In genomic region chr2:223959688-223960087, GRCh38 we compare ENCODE assay signal across 9 cellular contexts. TPM values are rescaled to one million over a fixed set of nuclear protein-coding genes. Genes with fewer than 3 reads are reported as not detected.
DNase-seq lines count a peak whose midpoint lies in the region; ATAC-seq and TF ChIP-seq lines count a peak whose summit lies in the region.
"Had no signal": no experiment of that assay in that cellular context is flagged by ENCODE, and none has a peak within 500 bp of the region (broad histone marks: within the 10 kb centered on the region; RNA-seq: fewer than 3 reads in every experiment).

No MANE protein-coding gene starts in this region.

- H3K4me1 Mint-ChIP-seq in activated naive CD4-positive, alpha-beta T cell treated with anti-CD3 and anti-CD28 coated beads, Interleukin-2, amount 50 U/mL, for 24 hours: peaks cover 75% of the 10 kb centered on the region
- peaks cover 72% of the 10 kb centered on the region for H3K4me1 Mint-ChIP-seq in activated naive CD8-positive, alpha-beta T cell (ENCODE audit: low read depth)
- peaks cover 23% of the 10 kb centered on the region for H3K4me1 Mint-ChIP-seq in Caco-2 (ENCODE audit: low read depth, unreplicated experiment)

- no peak for ATAC-seq in activated naive CD4-positive, alpha-beta T cell treated with anti-CD3 and anti-CD28 coated beads, Interleukin-2, amount 50 U/mL, for 72 hours

- intact Hi-C loops in Caco-2 (cut with micrococcal nuclease; ENCODE audit: unreplicated experiment): loop anchor here (5.0 kb wide), 2 partner anchors 177 to 267 kb away; no protein-coding TSS in a partner anchor

- TF ChIP-seq CTCF in Caco-2 (IDR thresholded peaks at IDR 0.05; ENCODE audit: insufficient read depth in 1 of 2, low read depth in 1 of 2, low read length in 1 of 2, severe bottlenecking in 1 of 2, unreplicated experiment in 1 of 2): no peak

- no peaks in the 10 kb centered on the region for H3K27me3 Mint-ChIP-seq in activated naive CD4-positive, alpha-beta T cell treated with anti-CD3 and anti-CD28 coated beads, Interleukin-2, amount 50 U/mL, for 24 hours
- no peaks in the 10 kb centered on the region for H3K27me3 Mint-ChIP-seq in activated naive CD8-positive, alpha-beta T cell
- H3K27me3 Mint-ChIP-seq in Caco-2 (ENCODE audit: insufficient read depth, unreplicated experiment): no peaks in the 10 kb centered on the region

- no peaks in the 10 kb centered on the region for H3K9me3 ChIP-seq in iPS-20b (ENCODE audit: insufficient read depth, low read depth, low read length)
- H3K9me3 ChIP-seq in thymus (ENCODE audit: control insufficient read depth): no peaks in the 10 kb centered on the region
- H3K9me3 ChIP-seq in Caco-2: no peaks in the 10 kb centered on the region

- H3K36me3 Mint-ChIP-seq in activated naive CD4-positive, alpha-beta T cell treated with anti-CD3 and anti-CD28 coated beads, Interleukin-2, amount 50 U/mL, for 24 hours: peaks cover 11% of the 10 kb centered on the region
- peaks cover 23 to 36% of the 10 kb centered on the region in 2 donors for H3K36me3 Mint-ChIP-seq in activated naive CD4-positive, alpha-beta T cell treated with anti-CD3 and anti-CD28 coated beads, Interleukin-2, amount 50 U/mL, for 72 hours
- peaks cover 6% of the 10 kb centered on the region for H3K36me3 Mint-ChIP-seq in activated naive CD8-positive, alpha-beta T cell
- H3K36me3 Mint-ChIP-seq in Caco-2 (ENCODE audit: insufficient read depth, unreplicated experiment): peaks cover 62% of the 10 kb centered on the region

- peak overlapping the region; percentile 59 for H3K27ac Mint-ChIP-seq in activated naive CD4-positive, alpha-beta T cell treated with anti-CD3 and anti-CD28 coated beads, Interleukin-2, amount 50 U/mL, for 24 hours
- peak overlapping the region in 1 of 2 donors; percentile 65 for H3K27ac Mint-ChIP-seq in activated naive CD4-positive, alpha-beta T cell treated with anti-CD3 and anti-CD28 coated beads, Interleukin-2, amount 50 U/mL, for 72 hours
- peak overlapping the region; percentile 28 for H3K27ac Mint-ChIP-seq in activated naive CD8-positive, alpha-beta T cell
- no peak overlapping the region for H3K27ac Mint-ChIP-seq in Caco-2 (ENCODE audit: unreplicated experiment)

- BruUV-seq in Caco-2 (replicated peaks; lab: Mats Ljungman, UMichigan): no TSS peak

- H3K4me3 Mint-ChIP-seq in activated naive CD4-positive, alpha-beta T cell treated with anti-CD3 and anti-CD28 coated beads, Interleukin-2, amount 50 U/mL, for 24 hours: peak overlapping the region; percentile 85
- peak overlapping the region; percentile 81 for H3K4me3 Mint-ChIP-seq in activated naive CD8-positive, alpha-beta T cell
- no peak overlapping the region for H3K4me3 Mint-ChIP-seq in Caco-2 (ENCODE audit: unreplicated experiment)

- CTCF ChIA-PET in Caco-2 (lab: Charles Lee): no interaction called here

- no peak overlapping the region for H3K9ac ChIP-seq in iPS-20b (ENCODE audit: low read depth, low read length)

- H3K4me3 ChIP-seq in iPS-20b (ENCODE audit: low read length): peak overlapping the region; percentile 47; the same call in 1 of the 2 replicates
- no peak overlapping the region for H3K4me3 ChIP-seq in thymus (ENCODE audit: low read length)
- no peak overlapping the region for H3K4me3 ChIP-seq in Caco-2 (ENCODE audit: low read depth, low read length)

- WGBS in thymus: 72% methylated on average over 5 of the region's 5 CpGs

- H3K9me3 Mint-ChIP-seq in activated naive CD4-positive, alpha-beta T cell treated with anti-CD3 and anti-CD28 coated beads, Interleukin-2, amount 50 U/mL, for 24 hours: no peaks in the 10 kb centered on the region
- no peaks in the 10 kb centered on the region for H3K9me3 Mint-ChIP-seq in activated naive CD4-positive, alpha-beta T cell treated with anti-CD3 and anti-CD28 coated beads, Interleukin-2, amount 50 U/mL, for 72 hours
- no peaks in the 10 kb centered on the region for H3K9me3 Mint-ChIP-seq in activated naive CD8-positive, alpha-beta T cell (ENCODE audit: low read depth)
- H3K9me3 Mint-ChIP-seq in Caco-2 (ENCODE audit: unreplicated experiment): no peaks in the 10 kb centered on the region

- no peak for DNase-seq in activated naive CD4-positive, alpha-beta T cell treated with anti-CD3 and anti-CD28 coated beads, Interleukin-2, amount 50 U/mL, for 72 hours (ENCODE audit: low spot score in 2 of 2)
- DNase-seq in NCI-H526 (lab: John Stamatoyannopoulos, UW) (no peak), Caco-2 (no peak), UCSD-AML1 (lab: John Stamatoyannopoulos, UW; ENCODE audit: unreplicated experiment) (no peak)
- DNase-seq: DMS153 had no signal

- peaks cover 29% of the 10 kb centered on the region for H3K4me1 ChIP-seq in iPS-20b (ENCODE audit: insufficient read depth, low read length)
- H3K4me1 ChIP-seq in thymus (ENCODE audit: control insufficient read depth, insufficient read depth, low read length): peaks cover 14% of the 10 kb centered on the region
- H3K4me1 ChIP-seq in Caco-2: peaks cover 19% of the 10 kb centered on the region

- H3K27ac ChIP-seq in iPS-20b (ENCODE audit: low read length) (no peak overlapping the region), thymus (ENCODE audit: low read depth) (peak overlapping the region; percentile 37)

- H3K27me3 ChIP-seq in iPS-20b (ENCODE audit: insufficient read depth, low read length): no peaks in the 10 kb centered on the region
- H3K27me3 ChIP-seq in thymus (ENCODE audit: control insufficient read depth, insufficient read depth): no peaks in the 10 kb centered on the region
- no peaks in the 10 kb centered on the region for H3K27me3 ChIP-seq in Caco-2 (replicated peaks; ENCODE audit: control insufficient read depth, insufficient read depth, low read length)

- H3K36me3 ChIP-seq in iPS-20b (ENCODE audit: insufficient read depth, low read depth, low read length) (peaks cover 44% of the 10 kb centered on the region), thymus (ENCODE audit: control insufficient read depth, insufficient read depth) (peaks cover 12% of the 10 kb centered on the region), Caco-2 (ENCODE audit: control insufficient read depth, insufficient read depth, low read length) (0 out of 2 replicates have a peak, but pooled peaks cover 1% of the 10 kb centered on the region)

- POLR2A ChIA-PET in Caco-2 (lab: Charles Lee): no interaction called here

RNA-seq across cellular contexts. Expression of gene MRPL44, which starts 2.4 kb away (rescaled TPM):
- 10 to 100 TPM; 39.5 to 52.2 TPM for total RNA-seq in activated naive CD4-positive, alpha-beta T cell treated with anti-CD3 and anti-CD28 coated beads, Interleukin-2, amount 50 U/mL, for 72 hours
- polyA plus RNA-seq in thymus: 23.7 TPM
- total RNA-seq in Caco-2 (2022): 64.9 and 66.6 TPM in 2 replicates

RNA-seq across cellular contexts. Expression of gene WDFY1, which starts 14.6 kb away (rescaled TPM):
- 10 to 100 TPM; 22.5 to 49.2 TPM for total RNA-seq in activated naive CD4-positive, alpha-beta T cell treated with anti-CD3 and anti-CD28 coated beads, Interleukin-2, amount 50 U/mL, for 72 hours
- polyA plus RNA-seq in thymus: 23.5 TPM
- 110 and 123 TPM in 2 replicates for total RNA-seq in Caco-2 (2022)
